In genomic region chr22:20956258-20957117, GRCh38 we compare ENCODE assay signal across 6 cellular contexts. TPM values are rescaled to one million over a fixed set of nuclear protein-coding genes. Genes with fewer than 3 reads are reported as not detected.
DNase-seq lines count a peak whose midpoint lies in the region; ATAC-seq, FAIRE-seq and TF ChIP-seq lines count a peak whose summit lies in the region.

No MANE protein-coding gene starts in this region.

- no peaks in the 10 kb centered on the region for H3K27me3 ChIP-seq in HCT116 (ENCODE audit: insufficient read depth, low read length)
- H3K27me3 ChIP-seq in K562 (ENCODE audit: control insufficient read depth in 2 of 2, insufficient read depth in 2 of 2, low read length in 2 of 2), result no peaks in the 10 kb centered on the region

- peak; percentile 62 for ATAC-seq in HCT116
- peak; percentile 7 for ATAC-seq in K562
- ATAC-seq in HG03280 (IDR thresholded peaks at IDR 0.05; ENCODE audit: unreplicated experiment), result no peak

- TF ChIP-seq POLR2A in HCT116 (IDR thresholded peaks at IDR 0.05; ENCODE audit: borderline replicate concordance, extremely low read depth, insufficient read depth, insufficient read length), result no peak
- peak; percentile 50; the same call in 1 of the 2 replicates for TF ChIP-seq POLR2A in K562 (conservative IDR thresholded peaks at IDR 0.05)

- H2AFZ ChIP-seq in HCT116 (ENCODE audit: low read depth, low read length, poor library complexity, severe bottlenecking) (no peak overlapping the region), K562 (ENCODE audit: low read depth, low read length) (no peak overlapping the region)

- H3K9me1 ChIP-seq in K562 (ENCODE audit: control insufficient read depth, insufficient read depth, low read length), result peaks cover 4% of the 10 kb centered on the region

- no peak for FAIRE-seq in K562 (lab: Jason Lieb, UNC)

- H3K4me2 ChIP-seq in HCT116 (ENCODE audit: low read length) (peak overlapping the region; percentile 96), K562 (ENCODE audit: insufficient read depth, low read length) (no peak overlapping the region)

- peaks cover 36% of the 10 kb centered on the region for H3K27me3 Mint-ChIP-seq in neural crest cell (ENCODE audit: low read depth)
- peaks cover 21% of the 10 kb centered on the region for H3K27me3 Mint-ChIP-seq in activated CD4-positive, alpha-beta memory T cell treated with anti-CD3 and anti-CD28 coated beads, Interleukin-2, amount 10 ng/mL, durations not matched to agents 7 days and 5 days

- H3K27ac ChIP-seq in HCT116 (ENCODE audit: low read depth, low read length), result peak overlapping the region; percentile 96
- no peak overlapping the region for H3K27ac ChIP-seq in K562 (ENCODE audit: extremely low read depth, low read depth, low read length)

- TF ChIP-seq EP300 in K562 (IDR thresholded peaks at IDR 0.05; ENCODE audit: low read length), result no peak

- H3K9me3 Mint-ChIP-seq in neural crest cell, result no peaks in the 10 kb centered on the region
- no peaks in the 10 kb centered on the region for H3K9me3 Mint-ChIP-seq in activated CD4-positive, alpha-beta memory T cell treated with anti-CD3 and anti-CD28 coated beads, Interleukin-2, amount 10 ng/mL, durations not matched to agents 7 days and 5 days

- H3K4me3 Mint-ChIP-seq in neural crest cell, result peak overlapping the region; percentile 81
- H3K4me3 Mint-ChIP-seq in activated CD4-positive, alpha-beta memory T cell treated with anti-CD3 and anti-CD28 coated beads, Interleukin-2, amount 10 ng/mL, durations not matched to agents 7 days and 5 days, result no peak overlapping the region

- H4K20me1 ChIP-seq in HCT116 (ENCODE audit: insufficient read depth) (peaks cover 5% of the 10 kb centered on the region; the same call in 1 of the 2 replicates), K562 (replicated peaks; ENCODE audit: control insufficient read depth, insufficient read depth, low read length) (peaks cover 44% of the 10 kb centered on the region)

- no peaks in the 10 kb centered on the region for H3K9me2 ChIP-seq in HCT116 (ENCODE audit: insufficient read depth)

- TF ChIP-seq CTCF in HCT116 (IDR thresholded peaks at IDR 0.05 in 2 of 3, conservative IDR thresholded peaks at IDR 0.05 in 1 of 3; ENCODE audit: borderline replicate concordance in 1 of 3, insufficient read depth in 1 of 3, low read depth in 2 of 3, low read length in 2 of 3) (peak in 2 of 3 experiments; percentile 53 to 54; a peak in 4 of 6 replicates), K562 (IDR thresholded peaks at IDR 0.05 in 2 of 3, conservative IDR thresholded peaks at IDR 0.05 in 1 of 3; ENCODE audit: insufficient read depth in 2 of 3, low read depth in 1 of 3, low read length in 3 of 3) (peak in 2 of 3 experiments; percentile 13 to 15; a peak in 2 of 6 replicates), neural crest cell (conservative IDR thresholded peaks at IDR 0.05) (no peak)

- H3K36me3 Mint-ChIP-seq in neural crest cell (ENCODE audit: low read depth), result peaks cover 6% of the 10 kb centered on the region
- H3K36me3 Mint-ChIP-seq in activated CD4-positive, alpha-beta memory T cell treated with anti-CD3 and anti-CD28 coated beads, Interleukin-2, amount 10 ng/mL, durations not matched to agents 7 days and 5 days (ENCODE audit: low read depth), result peaks cover 23% of the 10 kb centered on the region

- intact Hi-C loops in HCT116 (cut with micrococcal nuclease) (loop anchor here (1.0 to 5.0 kb wide), 2 partner anchors 39 to 71 kb away; partner anchors contain the start of gene CRKL), K562 (cut with micrococcal nuclease) (no loop called here)

- H3K27ac Mint-ChIP-seq in neural crest cell (ENCODE audit: unreplicated experiment), result no peak overlapping the region
- H3K27ac Mint-ChIP-seq in activated CD4-positive, alpha-beta memory T cell treated with anti-CD3 and anti-CD28 coated beads, Interleukin-2, amount 10 ng/mL, durations not matched to agents 7 days and 5 days, result no peak overlapping the region

- DNase-seq in HCT116 (ENCODE audit: low read depth, low spot score) (peak; percentile 73), K562 (ENCODE audit: extremely low read depth in 1 of 4, low spot score in 3 of 4) (no peak), neural crest cell (ENCODE audit: low read depth, low spot score) (no peak), NCI-H1694 (lab: John Stamatoyannopoulos, UW) (no peak)
- DNase-seq in activated CD4-positive, alpha-beta memory T cell treated with anti-CD3 and anti-CD28 coated beads, Interleukin-2, amount 10 ng/mL, durations not matched to agents 7 days and 5 days, result no peak

- TF ChIP-seq RAD21 in HCT116 (IDR thresholded peaks at IDR 0.05; ENCODE audit: low read depth) (no peak; the same call in 1 of the 2 replicates), K562 (CRISPR knock-in tag; conservative IDR thresholded peaks at IDR 0.05 in 1 of 2, IDR thresholded peaks at IDR 0.05 in 1 of 2) (no peak)

- H3K4me1 Mint-ChIP-seq in neural crest cell, result peaks cover 6% of the 10 kb centered on the region
- peaks cover 4% of the 10 kb centered on the region for H3K4me1 Mint-ChIP-seq in activated CD4-positive, alpha-beta memory T cell treated with anti-CD3 and anti-CD28 coated beads, Interleukin-2, amount 10 ng/mL, durations not matched to agents 7 days and 5 days

- BruUV-seq in HCT116 (replicated peaks; lab: Mats Ljungman, UMichigan), result TSS peak; percentile 48
- no TSS peak for BruUV-seq in K562 (replicated peaks; lab: Mats Ljungman, UMichigan)

- H3K36me3 ChIP-seq in HCT116 (ENCODE audit: control insufficient read depth in 1 of 2, insufficient read depth in 2 of 2, low read length in 2 of 2), result peaks cover 9 to 17% of the 10 kb centered on the region in 2 experiments; a peak in 3 of 4 replicates
- peaks cover 30% of the 10 kb centered on the region for H3K36me3 ChIP-seq in K562 (ENCODE audit: control insufficient read depth, insufficient read depth, low read length)

- H3K9me3 ChIP-seq in HCT116 (ENCODE audit: control insufficient read depth in 1 of 2, insufficient read depth in 1 of 2, low read depth in 1 of 2, low read length in 2 of 2) (no peaks in the 10 kb centered on the region), K562 (replicated peaks; ENCODE audit: control insufficient read depth, insufficient read depth, low read depth, low read length) (no peaks in the 10 kb centered on the region)

- H3K79me2 ChIP-seq in HCT116 (ENCODE audit: insufficient read depth, low read length) (peaks cover 35% of the 10 kb centered on the region), K562 (ENCODE audit: control insufficient read depth, insufficient read depth, low read length) (peaks cover 17% of the 10 kb centered on the region)

- in situ Hi-C loops in K562 (cut with MboI), result loop anchor here (25.0 kb wide), 1 partner anchor 181 kb away; no protein-coding TSS in a partner anchor

- WGBS in K562 (ENCODE audit: insufficient coverage, low coverage, missing lambda C conversion rate), result 76% methylated on average over 29 of the region's 29 CpGs

- H3K9ac ChIP-seq in HCT116 (ENCODE audit: low read length), result peak overlapping the region; percentile 96
- H3K9ac ChIP-seq in K562 (ENCODE audit: insufficient read depth in 1 of 2, low read depth in 2 of 2, low read length in 2 of 2), result peak overlapping the region in 1 of 2 experiments; percentile 56; a peak in 2 of 4 replicates

- CTCF ChIA-PET in HCT116 (lab: Charles Lee) (interaction anchor here (0.7 to 4.4 kb wide), 10 partner anchors 9 to 153 kb away, joined by 3 to 21 read pairs (median 5); partner anchors contain the start of genes CRKL and LZTR1), K562 (lab: Yijun Ruan, JAX; ENCODE audit: low intra/inter-chr PET ratio) (no interaction called here)
- CTCF ChIA-PET in activated CD4-positive, alpha-beta memory T cell treated with anti-CD3 and anti-CD28 coated beads, Interleukin-2, amount 10 ng/mL, durations not matched to agents 7 days and 5 days (lab: Charles Lee), result no interaction called here

- POLR2A ChIA-PET in HCT116 (lab: Charles Lee) (interaction anchor here (0.6 to 3.3 kb wide), 5 partner anchors 15 to 71 kb away, joined by 3 to 21 read pairs (median 4); partner anchors contain the start of genes CRKL and LZTR1), K562 (lab: Yijun Ruan, JAX) (interaction anchor here (0.6 to 64.4 kb wide), 8 partner anchors 9 to 731 kb away, joined by 3 to 1556 read pairs (median 8); partner anchors contain the start of genes AIFM3, CRKL and LZTR1)
- POLR2A ChIA-PET in activated CD4-positive, alpha-beta memory T cell treated with anti-CD3 and anti-CD28 coated beads, Interleukin-2, amount 10 ng/mL, durations not matched to agents 7 days and 5 days (lab: Charles Lee), result interaction anchor here (0.9 kb wide), 2 partner anchors 8 to 47 kb away, joined by 3 read pairs; no protein-coding TSS in a partner anchor

- H3K4me3 ChIP-seq in HCT116 (replicated peaks in 1 of 2; ENCODE audit: low read depth in 1 of 2, low read length in 2 of 2) (peak overlapping the region; percentile 81 to 98), K562 (no peak overlapping the region)

- RAD21 ChIA-PET in HCT116 (lab: Charles Lee; ENCODE audit: low non-redundant PET in 1 of 2, low total read pairs in 2 of 2, uncharacterized antibody in 2 of 2, unreplicated experiment in 2 of 2), result interaction anchor here (0.6 to 1.3 kb wide), 2 partner anchors 29 to 70 kb away, joined by 3 to 5 read pairs; no protein-coding TSS in a partner anchor

- H3K4me1 ChIP-seq in HCT116 (ENCODE audit: control insufficient read depth in 1 of 2, insufficient read depth in 2 of 2, low read length in 2 of 2) (peaks cover 15 to 38% of the 10 kb centered on the region in 2 experiments), K562 (replicated peaks in 1 of 2; ENCODE audit: control insufficient read depth in 2 of 2, insufficient read depth in 2 of 2, low read length in 2 of 2) (peaks cover 0 to 25% of the 10 kb centered on the region in 2 experiments; a peak in 2 of 5 replicates)

RNA-seq across cellular contexts. Expression of gene AIFM3, which starts 10.6 kb away (rescaled TPM):
- total RNA-seq in HCT116 (2021; ENCODE audit: unreplicated experiment), result 9.7 TPM
- polyA plus RNA-seq in HCT116 (2012), result 5.6 and 5.8 TPM in 2 replicates
- total RNA-seq in K562 (2011; cell fraction: chromatin; rRNA removed; ENCODE audit: low replicate concordance), result 0.14 and 1.4 TPM in 2 replicates
- total RNA-seq in K562 (2011; cell fraction: nucleolus; rRNA removed), result 0.33 and 1.2 TPM in 2 replicates
- total RNA-seq in K562 (2011; cell fraction: nucleoplasm; rRNA removed), result 0.53 and 0.81 TPM in 2 replicates
- total RNA-seq in K562 (2014; rRNA removed), result 0.14 TPM in 1 of 2 replicates, not detected in the other
- total RNA-seq in K562 (2014; rRNA removed; fragmentation: Illumina TruSeq; extraction: Trizol), result 0.10 TPM in 1 of 2 replicates, not detected in the other
- total RNA-seq in K562 (2015; rRNA removed; fragmentation: Illumina TruSeq; extraction: Trizol), result 0.07 TPM in 1 of 2 replicates, not detected in the other
- total RNA-seq in K562 (2021), result 0.20 and 0.56 TPM in 2 replicates
- 0.04 and 0.08 TPM in 2 replicates for polyA plus RNA-seq in K562 (2011; rRNA removed)
- polyA plus RNA-seq in K562 (2011; cell fraction: cytosol; rRNA removed), result 0.06 TPM in 1 of 2 replicates, not detected in the other
- 0.80 and 0.87 TPM in 2 replicates for polyA plus RNA-seq in K562 (2011; cell fraction: nucleus; rRNA removed)
- polyA plus RNA-seq in K562 (2012), result 0.27 and 0.50 TPM in 2 replicates
- 0.06 TPM in 1 of 2 replicates, not detected in the other for polyA plus RNA-seq in K562 (2014; fragmentation: Illumina TruSeq; extraction: Trizol)
- polyA plus RNA-seq in K562 (2014; fragmentation: Nextera tagmentation; extraction: Ambion mirVana), result under 1 TPM; 0.03 to 0.06 TPM
- polyA plus RNA-seq in K562 (2014; rRNA removed), result 0.15 TPM in 1 of 2 replicates, not detected in the other
- 0.06 TPM in 1 of 2 replicates, not detected in the other for polyA minus RNA-seq in K562 (2011; rRNA and poly(A)+ RNA removed)
- polyA minus RNA-seq in K562 (2011; cell fraction: cytosol; rRNA and poly(A)+ RNA removed), result not detected in 2 replicates
- 0.27 and 0.44 TPM in 2 replicates for polyA minus RNA-seq in K562 (2011; cell fraction: nucleus; rRNA and poly(A)+ RNA removed)
- 0.79 and 0.84 TPM in 2 replicates for total RNA-seq in neural crest cell
- under 1 TPM; 0.23 to 0.58 TPM for total RNA-seq in activated CD4-positive, alpha-beta memory T cell treated with anti-CD3 and anti-CD28 coated beads, Interleukin-2, amount 10 ng/mL, durations not matched to agents 7 days and 5 days

RNA-seq across cellular contexts. Expression of gene LZTR1, which starts 25.6 kb away (rescaled TPM):
- total RNA-seq in HCT116 (2021; ENCODE audit: unreplicated experiment) (56.5 TPM), K562 (2014; rRNA removed) (87.2 and 120 TPM in 2 replicates), K562 (2014; rRNA removed; fragmentation: Illumina TruSeq; extraction: Trizol) (46.4 and 63.0 TPM in 2 replicates), K562 (2015; rRNA removed; fragmentation: Illumina TruSeq; extraction: Trizol) (51.3 and 53.2 TPM in 2 replicates), K562 (2021) (132 and 135 TPM in 2 replicates), neural crest cell (88.7 and 94.5 TPM in 2 replicates)
- 23.9 and 24.7 TPM in 2 replicates for polyA plus RNA-seq in HCT116 (2012)
- total RNA-seq in K562 (2011; cell fraction: chromatin; rRNA removed; ENCODE audit: low replicate concordance), result 338 and 754 TPM in 2 replicates
- total RNA-seq in K562 (2011; cell fraction: nucleolus; rRNA removed), result 395 and 404 TPM in 2 replicates
- total RNA-seq in K562 (2011; cell fraction: nucleoplasm; rRNA removed), result 258 and 287 TPM in 2 replicates
- polyA plus RNA-seq in K562 (2011; rRNA removed) (63.0 and 88.5 TPM in 2 replicates), K562 (2014; fragmentation: Illumina TruSeq; extraction: Trizol) (74.3 and 89.8 TPM in 2 replicates), K562 (2014; fragmentation: Nextera tagmentation; extraction: Ambion mirVana) (1 to 10 TPM; 2.2 to 3.1 TPM), K562 (2014; rRNA removed) (115 and 129 TPM in 2 replicates)
- polyA plus RNA-seq in K562 (2011; cell fraction: cytosol; rRNA removed), result 50.8 and 68.8 TPM in 2 replicates
- 703 and 913 TPM in 2 replicates for polyA plus RNA-seq in K562 (2011; cell fraction: nucleus; rRNA removed)
- 80.6 and 93.5 TPM in 2 replicates for polyA plus RNA-seq in K562 (2012)
- 64.5 and 72.9 TPM in 2 replicates for polyA minus RNA-seq in K562 (2011; rRNA and poly(A)+ RNA removed)
- polyA minus RNA-seq in K562 (2011; cell fraction: cytosol; rRNA and poly(A)+ RNA removed), result 41.9 and 49.7 TPM in 2 replicates
- 188 and 205 TPM in 2 replicates for polyA minus RNA-seq in K562 (2011; cell fraction: nucleus; rRNA and poly(A)+ RNA removed)
- total RNA-seq in activated CD4-positive, alpha-beta memory T cell treated with anti-CD3 and anti-CD28 coated beads, Interleukin-2, amount 10 ng/mL, durations not matched to agents 7 days and 5 days, result 10 to 100 TPM; 53.3 to 60.3 TPM

RNA-seq across cellular contexts. Expression of gene CRKL, which starts 39.3 kb away (rescaled TPM):
- total RNA-seq in HCT116 (2021; ENCODE audit: unreplicated experiment) (87.7 TPM), K562 (2014; rRNA removed) (105 and 144 TPM in 2 replicates), K562 (2014; rRNA removed; fragmentation: Illumina TruSeq; extraction: Trizol) (138 and 141 TPM in 2 replicates), K562 (2015; rRNA removed; fragmentation: Illumina TruSeq; extraction: Trizol) (124 and 128 TPM in 2 replicates), K562 (2021) (263 and 267 TPM in 2 replicates), neural crest cell (102 and 107 TPM in 2 replicates)
- polyA plus RNA-seq in HCT116 (2012), result 44.2 and 49.3 TPM in 2 replicates
- 251 and 271 TPM in 2 replicates for total RNA-seq in K562 (2011; cell fraction: chromatin; rRNA removed; ENCODE audit: low replicate concordance)
- total RNA-seq in K562 (2011; cell fraction: nucleolus; rRNA removed), result 179 and 190 TPM in 2 replicates
- 236 and 257 TPM in 2 replicates for total RNA-seq in K562 (2011; cell fraction: nucleoplasm; rRNA removed)
- polyA plus RNA-seq in K562 (2011; rRNA removed) (135 and 196 TPM in 2 replicates), K562 (2014; fragmentation: Illumina TruSeq; extraction: Trizol) (144 and 156 TPM in 2 replicates), K562 (2014; fragmentation: Nextera tagmentation; extraction: Ambion mirVana) (100 to 1,000 TPM; 100 to 105 TPM), K562 (2014; rRNA removed) (114 and 124 TPM in 2 replicates)
- polyA plus RNA-seq in K562 (2011; cell fraction: cytosol; rRNA removed), result 111 and 189 TPM in 2 replicates
- polyA plus RNA-seq in K562 (2011; cell fraction: nucleus; rRNA removed), result 90.3 and 116 TPM in 2 replicates
- polyA plus RNA-seq in K562 (2012), result 90.4 and 122 TPM in 2 replicates
- polyA minus RNA-seq in K562 (2011; rRNA and poly(A)+ RNA removed), result 219 and 267 TPM in 2 replicates
- 166 and 232 TPM in 2 replicates for polyA minus RNA-seq in K562 (2011; cell fraction: cytosol; rRNA and poly(A)+ RNA removed)
- 39.9 and 84.6 TPM in 2 replicates for polyA minus RNA-seq in K562 (2011; cell fraction: nucleus; rRNA and poly(A)+ RNA removed)
- total RNA-seq in activated CD4-positive, alpha-beta memory T cell treated with anti-CD3 and anti-CD28 coated beads, Interleukin-2, amount 10 ng/mL, durations not matched to agents 7 days and 5 days, result 10 to 100 TPM; 84.8 to 88.2 TPM

RNA-seq across cellular contexts. Expression of gene THAP7, which starts 45.4 kb away (rescaled TPM):
- total RNA-seq in HCT116 (2021; ENCODE audit: unreplicated experiment) (27.7 TPM), K562 (2014; rRNA removed) (245 and 323 TPM in 2 replicates), K562 (2014; rRNA removed; fragmentation: Illumina TruSeq; extraction: Trizol) (32.0 and 35.6 TPM in 2 replicates), K562 (2015; rRNA removed; fragmentation: Illumina TruSeq; extraction: Trizol) (120 and 129 TPM in 2 replicates), K562 (2021) (169 and 183 TPM in 2 replicates), neural crest cell (35.4 and 37.0 TPM in 2 replicates)
- polyA plus RNA-seq in HCT116 (2012), result 21.6 and 25.5 TPM in 2 replicates
- 90.2 and 332 TPM in 2 replicates for total RNA-seq in K562 (2011; cell fraction: chromatin; rRNA removed; ENCODE audit: low replicate concordance)
- total RNA-seq in K562 (2011; cell fraction: nucleolus; rRNA removed), result 398 and 463 TPM in 2 replicates
- 158 and 211 TPM in 2 replicates for total RNA-seq in K562 (2011; cell fraction: nucleoplasm; rRNA removed)
- polyA plus RNA-seq in K562 (2011; rRNA removed) (75.4 and 94.6 TPM in 2 replicates), K562 (2014; fragmentation: Illumina TruSeq; extraction: Trizol) (84.1 and 121 TPM in 2 replicates), K562 (2014; fragmentation: Nextera tagmentation; extraction: Ambion mirVana) (10 to 100 TPM in 1 of 2 experiments, 1 to 10 TPM in 1; 7.9 to 33.1 TPM), K562 (2014; rRNA removed) (263 and 266 TPM in 2 replicates)
- 137 and 308 TPM in 2 replicates for polyA plus RNA-seq in K562 (2011; cell fraction: cytosol; rRNA removed)
- 202 and 335 TPM in 2 replicates for polyA plus RNA-seq in K562 (2011; cell fraction: nucleus; rRNA removed)
- polyA plus RNA-seq in K562 (2012), result 114 and 118 TPM in 2 replicates
- 39.0 and 48.5 TPM in 2 replicates for polyA minus RNA-seq in K562 (2011; rRNA and poly(A)+ RNA removed)
- 53.5 and 55.4 TPM in 2 replicates for polyA minus RNA-seq in K562 (2011; cell fraction: cytosol; rRNA and poly(A)+ RNA removed)
- 261 and 385 TPM in 2 replicates for polyA minus RNA-seq in K562 (2011; cell fraction: nucleus; rRNA and poly(A)+ RNA removed)
- 10 to 100 TPM; 24.7 to 25.4 TPM for total RNA-seq in activated CD4-positive, alpha-beta memory T cell treated with anti-CD3 and anti-CD28 coated beads, Interleukin-2, amount 10 ng/mL, durations not matched to agents 7 days and 5 days

RNA-seq across cellular contexts. Expression of gene P2RX6, which starts 58.5 kb away (rescaled TPM):
- total RNA-seq in HCT116 (2021; ENCODE audit: unreplicated experiment) (0.20 TPM), K562 (2014; rRNA removed) (1.5 and 1.9 TPM in 2 replicates), K562 (2014; rRNA removed; fragmentation: Illumina TruSeq; extraction: Trizol) (0.77 and 1.0 TPM in 2 replicates), K562 (2015; rRNA removed; fragmentation: Illumina TruSeq; extraction: Trizol) (1.6 and 1.7 TPM in 2 replicates), K562 (2021) (2.3 and 2.7 TPM in 2 replicates), neural crest cell (3.4 and 4.5 TPM in 2 replicates)
- 0.04 and 0.07 TPM in 2 replicates for polyA plus RNA-seq in HCT116 (2012)
- total RNA-seq in K562 (2011; cell fraction: chromatin; rRNA removed; ENCODE audit: low replicate concordance), result 8.3 and 26.4 TPM in 2 replicates
- 15.5 and 19.3 TPM in 2 replicates for total RNA-seq in K562 (2011; cell fraction: nucleolus; rRNA removed)
- total RNA-seq in K562 (2011; cell fraction: nucleoplasm; rRNA removed), result 13.6 and 14.4 TPM in 2 replicates
- polyA plus RNA-seq in K562 (2011; rRNA removed) (1.2 and 1.5 TPM in 2 replicates), K562 (2014; fragmentation: Illumina TruSeq; extraction: Trizol) (1.3 and 1.5 TPM in 2 replicates), K562 (2014; fragmentation: Nextera tagmentation; extraction: Ambion mirVana) (under 1 TPM in 1 of 2 experiments, not detected in 1; 0.01 TPM), K562 (2014; rRNA removed) (3.7 and 3.9 TPM in 2 replicates)
- polyA plus RNA-seq in K562 (2011; cell fraction: cytosol; rRNA removed), result 1.4 and 2.2 TPM in 2 replicates
- polyA plus RNA-seq in K562 (2011; cell fraction: nucleus; rRNA removed), result 16.2 and 34.8 TPM in 2 replicates
- polyA plus RNA-seq in K562 (2012), result 4.7 and 7.9 TPM in 2 replicates
- 1.6 and 2.5 TPM in 2 replicates for polyA minus RNA-seq in K562 (2011; rRNA and poly(A)+ RNA removed)
- 1.0 TPM in 1 of 2 replicates, not detected in the other for polyA minus RNA-seq in K562 (2011; cell fraction: cytosol; rRNA and poly(A)+ RNA removed)
- polyA minus RNA-seq in K562 (2011; cell fraction: nucleus; rRNA and poly(A)+ RNA removed), result 5.6 and 7.5 TPM in 2 replicates
- total RNA-seq in activated CD4-positive, alpha-beta memory T cell treated with anti-CD3 and anti-CD28 coated beads, Interleukin-2, amount 10 ng/mL, durations not matched to agents 7 days and 5 days, result under 1 TPM; 0.08 to 0.23 TPM

Comparison
In these comparisons a context has a peak if more than half of its experiments do, and no peak if none do; other contexts are left out.
1. Of the 22 proteins assayed by ChIP-seq in both K562 and HCT116: peak only in K562: POLR2A and ZBTB33; only in HCT116: CBX3, JUND, POLR2AphosphoS5 and YY1; in both: CTCF and MAX; in neither: 12; mixed calls (peak in some experiments, not most) for 2.